ENCODE assay signal across 21 cellular contexts in genomic region chr5:91390268-91390667, GRCh38.
"Had no signal": no experiment of that assay in that cellular context is flagged by ENCODE, and none has a peak within 500 bp of the region (broad histone marks: within the 10 kb centered on the region; RNA-seq: fewer than 3 reads in every experiment).

No MANE protein-coding gene starts in this region.

- H3K4me3 Mint-ChIP-seq: activated naive CD8-positive, alpha-beta T cell; activated T-helper 1 cell treated with anti-CD3 and anti-CD28 coated beads, Interleukin-12 subunit alpha, Interleukin-12 subunit beta, Interleukin-2, Interleukin-4 antibody, amounts not matched to agents 30 ng/mL and 10 ng/mL and 1 ng/mL, durations not matched to agents 14 hours and 24 hours and 36 hours; naive B cell; WTC11 had no signal

- H3K27ac Mint-ChIP-seq: activated naive CD8-positive, alpha-beta T cell; naive B cell; WTC11 had no signal

- H3K4me1 Mint-ChIP-seq: naive B cell, WTC11 had no signal

- H3K36me3 ChIP-seq: brain microvascular endothelial cell, prostate gland, SJSA1, transverse colon had no signal

- H3K27me3 Mint-ChIP-seq: activated naive CD8-positive, alpha-beta T cell; naive B cell had no signal

- H3K27me3 ChIP-seq: brain microvascular endothelial cell, SJSA1, transverse colon had no signal

- H3K27ac ChIP-seq: brain microvascular endothelial cell, prostate gland, SJSA1, skin epidermis, transverse colon had no signal

- DNase-seq: activated CD8-positive, alpha-beta memory T cell treated with anti-CD3 and anti-CD28 coated beads, Interleukin-2, amount 50 U/mL, for 48 hours; brain microvascular endothelial cell; cortex of kidney; effector CD8-positive, alpha-beta T cell; foreskin melanocyte; head of caudate nucleus; left cardiac atrium; naive B cell; nucleus accumbens; right cardiac atrium; stimulated activated CD4-positive, alpha-beta T cell treated with anti-CD3 and anti-CD28 coated beads, Interleukin-4, amount 100 ng/mL, for 4 hours; stimulated activated CD8-positive, alpha-beta memory T cell treated with anti-CD3 and anti-CD28 coated beads, Interleukin-4, amount 100 ng/mL, for 48 hours; stimulated activated naive CD8-positive, alpha-beta T cell treated with anti-CD3 and anti-CD28 coated beads, Interleukin-15, Interleukin-2, amounts not matched to agents 100 U/mL and 50 U/mL, for 24 hours; SW 1271; transverse colon had no signal

- H3K36me3 Mint-ChIP-seq: naive B cell had no signal

- H3K4me3 ChIP-seq: prostate gland, SJSA1, skin epidermis, transverse colon had no signal

- ATAC-seq: left cardiac atrium; right cardiac atrium; stimulated activated naive CD8-positive, alpha-beta T cell treated with anti-CD3 and anti-CD28 coated beads, Interleukin-15, Interleukin-2, amounts not matched to agents 100 U/mL and 50 U/mL, for 24 hours; WTC11 had no signal

- H3K9me3 ChIP-seq: prostate gland, SJSA1, transverse colon had no signal

- H3K4me1 ChIP-seq: prostate gland, SJSA1, transverse colon had no signal
